27 cellular contexts compared by ENCODE assay signal in the genomic region with DNA sequence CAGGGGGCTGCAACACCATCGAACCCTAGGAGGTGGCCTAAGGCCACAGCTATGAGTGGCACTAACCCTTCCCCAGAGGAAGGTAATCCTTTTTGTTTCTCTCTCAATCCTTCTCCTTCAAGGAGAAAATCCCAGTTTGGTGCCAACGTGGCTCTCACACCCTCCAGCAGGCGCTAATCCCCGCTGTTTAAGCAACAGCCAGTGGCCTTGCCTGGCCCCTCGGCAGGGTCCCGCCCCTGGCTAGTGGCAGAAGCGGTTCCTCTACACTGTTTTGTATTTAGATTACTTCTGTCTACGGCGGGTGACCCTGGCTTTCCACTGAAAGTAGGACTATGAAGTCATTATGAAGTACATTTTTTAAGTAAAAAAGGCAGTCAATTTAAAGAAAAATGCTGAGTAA. TPM values are rescaled to one million over a fixed set of nuclear protein-coding genes. Genes with fewer than 3 reads are reported as not detected.
"Had no signal": no experiment of that assay in that cellular context is flagged by ENCODE, and none has a peak within 500 bp of the region (broad histone marks: within the 10 kb centered on the region; RNA-seq: fewer than 3 reads in every experiment).

No MANE protein-coding gene starts in this region.

- H3K9me3 ChIP-seq: ascending aorta, esophagus muscularis mucosa, transverse colon had no signal

- H3K27ac ChIP-seq: ascending aorta, esophagus muscularis mucosa, parathyroid adenoma, transverse colon had no signal

- H3K9ac ChIP-seq: parathyroid adenoma had no signal

- H3K27me3 ChIP-seq: ascending aorta, esophagus muscularis mucosa, transverse colon had no signal

- FAIRE-seq: frontal cortex, islet of Langerhans, urothelium cell line had no signal

- ATAC-seq: activated CD4-positive, CD25-positive, alpha-beta regulatory T cell treated with anti-CD3 and anti-CD28 coated beads, Interleukin-2, amount 50 U/mL, for 24 hours; activated CD8-positive, alpha-beta memory T cell treated with anti-CD3 and anti-CD28 coated beads, Interleukin-2, amount 10 ng/mL, durations not matched to agents 7 days and 5 days; activated CD8-positive, alpha-beta T cell treated with anti-CD3 and anti-CD28 coated beads for 36 hours; left cardiac atrium; natural killer cell treated with Interleukin-12 subunit alpha and Interleukin-12 subunit beta and Interleukin-15 and Interleukin-18, amount 100 ng/mL, for 72 hours; stimulated activated naive B cell treated with anti-CD40 and anti-IgM and Interleukin-4, amounts not matched to agents 10 μg/mL and 1 μg/mL and 100 μg/mL, for 72 hours had no signal

- H3K36me3 ChIP-seq: ascending aorta, esophagus muscularis mucosa, transverse colon had no signal

- H3K4me1 ChIP-seq: ascending aorta, parathyroid adenoma, transverse colon had no signal

- H3K4me3 Mint-ChIP-seq: activated CD4-positive, alpha-beta T cell treated with anti-CD3 and anti-CD28 coated beads, Interleukin-2, amount 10 ng/mL, durations not matched to agents 7 days and 5 days; activated CD8-positive, alpha-beta memory T cell treated with anti-CD3 and anti-CD28 coated beads, Interleukin-2, amount 10 ng/mL, durations not matched to agents 7 days and 5 days; activated CD8-positive, alpha-beta T cell treated with anti-CD3 and anti-CD28 coated beads for 36 hours; activated naive CD4-positive, alpha-beta T cell treated with anti-CD3 and anti-CD28 coated beads, Interleukin-2, amount 50 U/mL, for 24 hours; activated T-helper 1 cell treated with anti-CD3 and anti-CD28 coated beads, Interleukin-12 subunit alpha, Interleukin-12 subunit beta, Interleukin-2, Interleukin-4 antibody, amounts not matched to agents 30 ng/mL and 10 ng/mL and 1 ng/mL, durations not matched to agents 14 hours and 24 hours and 36 hours; natural killer cell treated with Interleukin-12 subunit alpha and Interleukin-12 subunit beta and Interleukin-15 and Interleukin-18, amount 100 ng/mL, for 72 hours; stimulated activated naive B cell treated with anti-CD40 and anti-IgM and Interleukin-4, amounts not matched to agents 10 μg/mL and 1 μg/mL and 100 μg/mL, for 72 hours; T-helper 1 cell treated with Interleukin-12 subunit alpha and Interleukin-12 subunit beta and Interleukin-4 antibody, amounts not matched to agents 30 μg/mL and 1 μg/mL, for 36 hours had no signal

- H3K36me3 Mint-ChIP-seq: activated CD8-positive, alpha-beta memory T cell treated with anti-CD3 and anti-CD28 coated beads, Interleukin-2, amount 10 ng/mL, durations not matched to agents 7 days and 5 days; activated naive CD4-positive, alpha-beta T cell treated with anti-CD3 and anti-CD28 coated beads, Interleukin-2, amount 50 U/mL, for 24 hours; natural killer cell treated with Interleukin-12 subunit alpha and Interleukin-12 subunit beta and Interleukin-15 and Interleukin-18, amount 100 ng/mL, for 72 hours; stimulated activated naive B cell treated with anti-CD40 and anti-IgM and Interleukin-4, amounts not matched to agents 10 μg/mL and 1 μg/mL and 100 μg/mL, for 72 hours had no signal

- H3K4me3 ChIP-seq: ascending aorta, esophagus muscularis mucosa, transverse colon had no signal

- H3K27ac Mint-ChIP-seq: activated CD4-positive, alpha-beta T cell treated with anti-CD3 and anti-CD28 coated beads, Interleukin-2, amount 10 ng/mL, durations not matched to agents 7 days and 5 days; activated CD8-positive, alpha-beta memory T cell treated with anti-CD3 and anti-CD28 coated beads, Interleukin-2, amount 10 ng/mL, durations not matched to agents 7 days and 5 days; activated CD8-positive, alpha-beta T cell treated with anti-CD3 and anti-CD28 coated beads for 36 hours; activated naive CD4-positive, alpha-beta T cell treated with anti-CD3 and anti-CD28 coated beads, Interleukin-2, amount 50 U/mL, for 24 hours; activated T-helper 1 cell treated with anti-CD3 and anti-CD28 coated beads, Interleukin-12 subunit alpha, Interleukin-12 subunit beta, Interleukin-2, Interleukin-4 antibody, amounts not matched to agents 30 ng/mL and 10 ng/mL and 1 ng/mL, durations not matched to agents 14 hours and 24 hours and 36 hours; natural killer cell treated with Interleukin-12 subunit alpha and Interleukin-12 subunit beta and Interleukin-15 and Interleukin-18, amount 100 ng/mL, for 72 hours; T-helper 1 cell treated with Interleukin-12 subunit alpha and Interleukin-12 subunit beta and Interleukin-4 antibody, amounts not matched to agents 30 μg/mL and 1 μg/mL, for 36 hours had no signal

- H3K4me1 Mint-ChIP-seq: activated naive CD4-positive, alpha-beta T cell treated with anti-CD3 and anti-CD28 coated beads, Interleukin-2, amount 50 U/mL, for 24 hours had no signal

- H3K9me3 Mint-ChIP-seq: activated CD4-positive, alpha-beta T cell treated with anti-CD3 and anti-CD28 coated beads, Interleukin-2, amount 10 ng/mL, durations not matched to agents 7 days and 5 days; activated CD8-positive, alpha-beta T cell treated with anti-CD3 and anti-CD28 coated beads for 36 hours; activated naive CD4-positive, alpha-beta T cell treated with anti-CD3 and anti-CD28 coated beads, Interleukin-2, amount 50 U/mL, for 24 hours; activated T-helper 1 cell treated with anti-CD3 and anti-CD28 coated beads, Interleukin-12 subunit alpha, Interleukin-12 subunit beta, Interleukin-2, Interleukin-4 antibody, amounts not matched to agents 30 ng/mL and 10 ng/mL and 1 ng/mL, durations not matched to agents 14 hours and 24 hours and 36 hours; natural killer cell treated with Interleukin-12 subunit alpha and Interleukin-12 subunit beta and Interleukin-15 and Interleukin-18, amount 100 ng/mL, for 72 hours; stimulated activated naive B cell treated with anti-CD40 and anti-IgM and Interleukin-4, amounts not matched to agents 10 μg/mL and 1 μg/mL and 100 μg/mL, for 72 hours; T-helper 1 cell treated with Interleukin-12 subunit alpha and Interleukin-12 subunit beta and Interleukin-4 antibody, amounts not matched to agents 30 μg/mL and 1 μg/mL, for 36 hours had no signal

- H3K27me3 Mint-ChIP-seq: activated CD4-positive, alpha-beta T cell treated with anti-CD3 and anti-CD28 coated beads, Interleukin-2, amount 10 ng/mL, durations not matched to agents 7 days and 5 days; activated CD8-positive, alpha-beta T cell treated with anti-CD3 and anti-CD28 coated beads for 36 hours; activated naive CD4-positive, alpha-beta T cell treated with anti-CD3 and anti-CD28 coated beads, Interleukin-2, amount 50 U/mL, for 24 hours; natural killer cell treated with Interleukin-12 subunit alpha and Interleukin-12 subunit beta and Interleukin-15 and Interleukin-18, amount 100 ng/mL, for 72 hours; stimulated activated naive B cell treated with anti-CD40 and anti-IgM and Interleukin-4, amounts not matched to agents 10 μg/mL and 1 μg/mL and 100 μg/mL, for 72 hours had no signal

- DNase-seq: activated CD4-positive, alpha-beta T cell treated with anti-CD3 and anti-CD28 coated beads, Interleukin-2, amount 10 ng/mL, durations not matched to agents 7 days and 5 days; activated CD8-positive, alpha-beta memory T cell treated with anti-CD3 and anti-CD28 coated beads, Interleukin-2, amount 10 ng/mL, durations not matched to agents 7 days and 5 days; activated CD8-positive, alpha-beta T cell treated with anti-CD3 and anti-CD28 coated beads for 36 hours; activated gamma-delta T cell treated with Interleukin-2 at 50 U/mL for 16 hours; activated T-cell treated with anti-CD3 and anti-CD28 coated beads for 4 hours; central memory CD4-positive, alpha-beta T cell; effector memory CD4-positive, alpha-beta T cell; head of caudate nucleus; hypothalamus; left cardiac atrium; nucleus accumbens; stimulated activated CD4-positive, alpha-beta T cell treated with anti-CD3 and anti-CD28 coated beads, Interleukin-2, amount 100 ng/mL, for 48 hours; stimulated activated CD8-positive, alpha-beta memory T cell treated with anti-CD3 and anti-CD28 coated beads, Interleukin-4, amount 100 ng/mL, for 48 hours; stimulated activated naive B cell treated with anti-CD40 and anti-IgM and Interleukin-4, amounts not matched to agents 10 μg/mL and 1 μg/mL and 100 μg/mL, for 72 hours; T1000; transverse colon had no signal

RNA-seq across cellular contexts. Expression of gene RSPH14, which starts 56.0 kb away (rescaled TPM):
- total RNA-seq: activated CD8-positive, alpha-beta memory T cell treated with anti-CD3 and anti-CD28 coated beads, Interleukin-2, amount 10 ng/mL, durations not matched to agents 7 days and 5 days; activated CD8-positive, alpha-beta T cell treated with anti-CD3 and anti-CD28 coated beads for 36 hours; activated T-helper 1 cell treated with anti-CD3 and anti-CD28 coated beads, Interleukin-12 subunit alpha, Interleukin-12 subunit beta, Interleukin-2, Interleukin-4 antibody, amounts not matched to agents 30 ng/mL and 10 ng/mL and 1 ng/mL, durations not matched to agents 14 hours and 24 hours and 36 hours; ascending aorta; left cardiac atrium; natural killer cell treated with Interleukin-12 subunit alpha and Interleukin-12 subunit beta and Interleukin-15 and Interleukin-18, amount 100 ng/mL, for 72 hours had no signal
